ENCODE assay signal across 21 cellular contexts in the genomic region with DNA sequence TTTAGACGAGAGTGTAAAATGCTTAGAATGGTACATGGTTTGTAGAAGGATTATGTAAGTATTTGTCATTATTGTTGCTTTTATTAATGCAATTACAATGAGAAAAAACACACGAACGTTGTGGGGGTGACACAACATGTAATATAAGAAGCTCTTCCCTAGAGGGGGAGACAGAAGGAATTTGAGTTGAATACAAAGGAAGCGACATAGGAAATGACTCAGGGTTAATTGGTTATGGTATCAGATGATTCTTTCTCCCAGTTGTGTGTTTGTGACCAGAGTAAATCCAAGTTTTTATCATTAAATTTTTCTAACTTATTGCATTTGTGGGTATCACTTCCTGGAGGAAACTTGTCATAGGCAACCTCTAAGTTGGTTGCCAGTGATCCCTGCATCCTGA.
DNase-seq lines count a peak whose midpoint lies in the region; ATAC-seq, FAIRE-seq and TF ChIP-seq lines count a peak whose summit lies in the region.
"Had no signal": no experiment of that assay in that cellular context is flagged by ENCODE, and none has a peak within 500 bp of the region (broad histone marks: within the 10 kb centered on the region; RNA-seq: fewer than 3 reads in every experiment).

No MANE protein-coding gene starts in this region.

- dilution Hi-C loops in keratinocyte (cut with MboI; ENCODE audit: extremely low pct_ligation_motif_present, low sequenced_read_pairs) = no loop called here

- H3K4me1 ChIP-seq in DND-41 (ENCODE audit: insufficient read depth, low read length) = no peaks in the 10 kb centered on the region
- H3K4me1 ChIP-seq in keratinocyte (ENCODE audit: control insufficient read depth, extremely low read depth, insufficient read depth, low read length) = peaks cover 16% of the 10 kb centered on the region
- H3K4me1 ChIP-seq: gastroesophageal sphincter had no signal

- H3K4me3 ChIP-seq in DND-41 (ENCODE audit: low read depth in 1 of 2, low read length in 2 of 2) (no peak overlapping the region), cardiac fibroblast (replicated peaks in 1 of 2; ENCODE audit: low read depth in 2 of 2, low read length in 2 of 2) (no peak overlapping the region), keratinocyte (ENCODE audit: control insufficient read depth in 2 of 3, extremely low read depth in 1 of 3, insufficient read depth in 2 of 3, low read depth in 1 of 3, low read length in 3 of 3) (no peak overlapping the region)
- H3K4me3 ChIP-seq: gastroesophageal sphincter, ovary had no signal

- no peak for FAIRE-seq in keratinocyte (lab: Jason Lieb, UNC)
- FAIRE-seq: colon had no signal

- H3K79me2 ChIP-seq in DND-41 (ENCODE audit: insufficient read depth, low read length) = no peaks in the 10 kb centered on the region
- no peaks in the 10 kb centered on the region for H3K79me2 ChIP-seq in keratinocyte (ENCODE audit: control insufficient read depth, insufficient read depth, low read length)

- H3K9me3 ChIP-seq in DND-41 (ENCODE audit: insufficient read depth, low read length, severe bottlenecking) (no peaks in the 10 kb centered on the region), keratinocyte (ENCODE audit: control insufficient read depth, low read depth, low read length) (no peaks in the 10 kb centered on the region)
- H3K9me3 ChIP-seq: gastroesophageal sphincter, ovary had no signal

- H2AFZ ChIP-seq in DND-41 (ENCODE audit: low read depth, low read length) (peak overlapping the region; percentile 27; the same call in 1 of the 2 replicates), keratinocyte (ENCODE audit: control insufficient read depth, low read length) (peak overlapping the region; percentile 7)

- no peaks in the 10 kb centered on the region for H3K9me1 ChIP-seq in keratinocyte (ENCODE audit: control insufficient read depth, extremely low read depth, insufficient read depth, low read length)

- H3K9ac ChIP-seq in DND-41 (ENCODE audit: low read depth, low read length) = no peak overlapping the region
- H3K9ac ChIP-seq in keratinocyte (ENCODE audit: control insufficient read depth, extremely low read depth, insufficient read depth, low read length) = no peak overlapping the region

- H3K4me2 ChIP-seq in DND-41 (ENCODE audit: insufficient read depth, low read length) (no peak overlapping the region), keratinocyte (ENCODE audit: control insufficient read depth, extremely low read depth, insufficient read depth, low read depth, low read length) (no peak overlapping the region)

- TF ChIP-seq CTCF in DND-41 (IDR thresholded peaks at IDR 0.05; ENCODE audit: borderline replicate concordance, extremely low read depth, low read length, poor library complexity, severe bottlenecking) (no peak), cardiac fibroblast (IDR thresholded peaks at IDR 0.05; ENCODE audit: low read depth, low read length) (no peak), keratinocyte (optimal IDR thresholded peaks at IDR 0.05 in 1 of 3, IDR thresholded peaks at IDR 0.05 in 1 of 3, conservative IDR thresholded peaks at IDR 0.05 in 1 of 3; ENCODE audit: extremely low read depth in 1 of 3, insufficient read depth in 2 of 3, low read length in 3 of 3) (no peak)

- H4K20me1 ChIP-seq in DND-41 (ENCODE audit: insufficient read depth, low read length) (no peaks in the 10 kb centered on the region), keratinocyte (ENCODE audit: control insufficient read depth, extremely low read depth, insufficient read depth, low read length) (no peaks in the 10 kb centered on the region)

- H3K36me3 ChIP-seq in DND-41 (ENCODE audit: insufficient read depth, low read length) (no peaks in the 10 kb centered on the region), keratinocyte (ENCODE audit: control insufficient read depth in 2 of 2, extremely low read depth in 1 of 2, insufficient read depth in 2 of 2, low read length in 2 of 2) (no peaks in the 10 kb centered on the region)
- H3K36me3 ChIP-seq: gastroesophageal sphincter, ovary had no signal

- ATAC-seq in DND-41 (ENCODE audit: insufficient read depth, low read depth) = no peak
- ATAC-seq: gastroesophageal sphincter; naive thymus-derived CD4-positive, alpha-beta T cell had no signal

- H3K27me3 ChIP-seq in DND-41 (ENCODE audit: insufficient read depth, low read length, poor library complexity) (no peaks in the 10 kb centered on the region), keratinocyte (ENCODE audit: control insufficient read depth, extremely low read depth, insufficient read depth, low read length) (no peaks in the 10 kb centered on the region)
- H3K27me3 ChIP-seq: gastroesophageal sphincter, ovary had no signal

- DNase-seq in DND-41 = no peak
- peak; percentile 37 to 38 for DNase-seq in Kasumi-1 (lab: John Stamatoyannopoulos, UW)
- DNase-seq in cardiac fibroblast (ENCODE audit: low read depth in 2 of 2) = peak; percentile 49 to 84
- no peak for DNase-seq in keratinocyte (ENCODE audit: low read depth, low spot score)
- no peak for DNase-seq in GF-D8 (lab: John Stamatoyannopoulos, UW)
- DNase-seq in NK-92 (lab: John Stamatoyannopoulos, UW; ENCODE audit: unreplicated experiment) = no peak
- DNase-seq in stimulated activated CD4-positive, alpha-beta T cell treated with anti-CD3 and anti-CD28 coated beads, Interleukin-2, amount 100 ng/mL, for 24 hours = no peak
- no peak for DNase-seq in midbrain (lab: John Stamatoyannopoulos, UW)
- DNase-seq: activated CD4-positive, alpha-beta T cell treated with anti-CD3 and anti-CD28 coated beads, Interleukin-2, amount 10 ng/mL, durations not matched to agents 7 days and 5 days; activated naive CD8-positive, alpha-beta T cell treated with anti-CD3 and anti-CD28 coated beads, Interleukin-2, amount 10 ng/mL, durations not matched to agents 7 days and 5 days; CD4-positive, alpha-beta memory T cell; naive thymus-derived CD4-positive, alpha-beta T cell; NCI-H146; NCI-H2171; NCI-H69; ovary; SHP77 treated with DMSO at 0.1 percent for 48 hours; stimulated activated CD4-positive, alpha-beta T cell treated with anti-CD3 and anti-CD28 coated beads, Interleukin-1b, Interleukin-23, amount 100 ng/mL, for 48 hours; stimulated activated naive CD4-positive, alpha-beta T cell had no signal

- H3K27ac ChIP-seq in DND-41 (ENCODE audit: low read length) (no peak overlapping the region), keratinocyte (ENCODE audit: control insufficient read depth, insufficient read depth, low read length) (no peak overlapping the region)
- H3K27ac ChIP-seq: gastroesophageal sphincter, ovary had no signal

Comparison
In these comparisons a context has a peak if more than half of its experiments do, and no peak if none do; other contexts are left out.
1. DNase-seq: peak in Kasumi-1 (2 of 2) and cardiac fibroblast (2 of 2); none in DND-41 (single experiment), keratinocyte (single experiment), GF-D8 (single experiment), NK-92 (single experiment), stimulated activated CD4-positive, alpha-beta T cell treated with anti-CD3 and anti-CD28 coated beads, Interleukin-2, amount 100 ng/mL, for 24 hours (0 of 2) and midbrain (single experiment).